13 cellular contexts compared by ENCODE assay signal in genomic region chr6:112330071-112330876, GRCh38. TPM values are rescaled to one million over a fixed set of nuclear protein-coding genes. Genes with fewer than 3 reads are reported as not detected.
DNase-seq lines count a peak whose midpoint lies in the region; ATAC-seq and TF ChIP-seq lines count a peak whose summit lies in the region.
"Had no signal": no experiment of that assay in that cellular context is flagged by ENCODE, and none has a peak within 500 bp of the region (broad histone marks: within the 10 kb centered on the region; RNA-seq: fewer than 3 reads in every experiment).

No MANE protein-coding gene starts in this region.

- H3K4me3 ChIP-seq in colonic mucosa, result no peak overlapping the region

- TF ChIP-seq CTCF in colonic mucosa (IDR thresholded peaks at IDR 0.05), result no peak

- H3K9me3 ChIP-seq in colonic mucosa, result no peaks in the 10 kb centered on the region

- ATAC-seq in HG03196 (IDR thresholded peaks at IDR 0.05; ENCODE audit: unreplicated experiment), result no peak

- peak; percentile 60 for DNase-seq in NCI-H2171 treated with DMSO at 0.1 percent for 48 hours (lab: John Stamatoyannopoulos, UW)
- DNase-seq in NCI-H2171 (lab: John Stamatoyannopoulos, UW), result no peak
- peak; percentile 84 for DNase-seq in RPMI7951 (ENCODE audit: low read depth)
- DNase-seq in fibroblast of peridontal ligament (ENCODE audit: extremely low read depth), result peak; percentile 52
- peak; percentile 40 for DNase-seq in superior temporal gyrus (ENCODE audit: extremely low spot score)
- no peak for DNase-seq in mucosa of gallbladder (ENCODE audit: low spot score)
- no peak for DNase-seq in colonic mucosa
- DNase-seq: activated T-cell treated with anti-CD3 and anti-CD28 coated beads for 4 hours; right cardiac atrium; stimulated activated CD8-positive, alpha-beta memory T cell treated with anti-CD3 and anti-CD28 coated beads, Interleukin-4, amount 100 ng/mL, for 48 hours had no signal

- H3K27me3 ChIP-seq in colonic mucosa, result no peaks in the 10 kb centered on the region

- no peaks in the 10 kb centered on the region for H3K36me3 ChIP-seq in colonic mucosa

- H3K9ac ChIP-seq in colonic mucosa (ENCODE audit: low read depth in 2 of 2, low read length in 2 of 2), result no peak overlapping the region

- intact Hi-C loops in colonic mucosa (cut with DNase I), result no loop called here

- H3K4me1 ChIP-seq in colonic mucosa, result no peaks in the 10 kb centered on the region

- H3K27ac ChIP-seq in colonic mucosa, result no peak overlapping the region

RNA-seq across cellular contexts. Expression of gene RFPL4B, which starts 16.9 kb away (rescaled TPM):
- total RNA-seq in RPMI7951 (2014; rRNA removed; shearing (Covaris generic)), result not detected in 2 replicates
- total RNA-seq in mucosa of gallbladder (not detected), colonic mucosa (not detected)
- total RNA-seq: NCI-H460; right cardiac atrium; T-helper 2 cell treated with Interferon-gamma antibody and Interleukin-4, amounts not matched to agents 100 ng/mL and 5 ng/mL, for 36 hours had no signal

Comparison
In these comparisons a context has a peak if more than half of its experiments do, and no peak if none do; other contexts are left out.
1. DNase-seq: peak in NCI-H2171 treated with DMSO at 0.1 percent for 48 hours (single experiment), RPMI7951 (single experiment), fibroblast of peridontal ligament (single experiment) and superior temporal gyrus (single experiment); none in NCI-H2171 (single experiment), mucosa of gallbladder (single experiment) and colonic mucosa (single experiment).